In genomic region chr3:147422934-147423599, GRCh38 we compare ENCODE assay signal across 22 cellular contexts. TPM values are rescaled to one million over a fixed set of nuclear protein-coding genes. Genes with fewer than 3 reads are reported as not detected.
DNase-seq lines count a peak whose midpoint lies in the region; FAIRE-seq and TF ChIP-seq lines count a peak whose summit lies in the region.
"Had no signal": no experiment of that assay in that cellular context is flagged by ENCODE, and none has a peak within 500 bp of the region (broad histone marks: within the 10 kb centered on the region; RNA-seq: fewer than 3 reads in every experiment).

No MANE protein-coding gene starts in this region.

- no peak overlapping the region for H3K27ac Mint-ChIP-seq in neural crest cell (ENCODE audit: unreplicated experiment)
- H3K27ac Mint-ChIP-seq: B cell; stimulated activated effector memory CD8-positive, alpha-beta T cell treated with anti-CD3 and anti-CD28 coated beads, Interleukin-12 subunit alpha, Interleukin-12 subunit beta, amount 100 ng/mL, for 72 hours had no signal

- H3K9me3 Mint-ChIP-seq in neural crest cell = no peaks in the 10 kb centered on the region

- H3K4me1 Mint-ChIP-seq in neural crest cell = peaks cover 44% of the 10 kb centered on the region
- H3K4me1 Mint-ChIP-seq: stimulated activated effector memory CD8-positive, alpha-beta T cell treated with anti-CD3 and anti-CD28 coated beads, Interleukin-12 subunit alpha, Interleukin-12 subunit beta, amount 100 ng/mL, for 72 hours had no signal

- TF ChIP-seq POLR2A in H54 (IDR thresholded peaks at IDR 0.05; ENCODE audit: low read depth, low read length) = no peak

- in situ Hi-C loops in GM13976 (cut with MboI; ENCODE audit: low sequenced_read_pairs, unreplicated experiment) = no loop called here

- DNase-seq in GM13976 (ENCODE audit: low spot score) = peak; percentile 18
- peak; percentile 56 for DNase-seq in NCI-H1105 treated with DMSO at 0.1 percent for 48 hours (lab: John Stamatoyannopoulos, UW)
- DNase-seq in ecto neural progenitor cell (ENCODE audit: low spot score) = peak; percentile 77
- no peak for DNase-seq in neural crest cell (ENCODE audit: low read depth, low spot score)
- DNase-seq in NCI-H187 (lab: John Stamatoyannopoulos, UW) = no peak
- no peak for DNase-seq in H54 (ENCODE audit: insufficient read length, low spot score)
- no peak for DNase-seq in hepatic stellate cell (ENCODE audit: low spot score)
- DNase-seq in NCI-H2107 (lab: John Stamatoyannopoulos, UW) = no peak
- DNase-seq: activated CD8-positive, alpha-beta memory T cell treated with anti-CD3 and anti-CD28 coated beads, Interleukin-2, amount 50 U/mL, for 4 hours; DMS79 treated with DMSO at 0.1 percent for 48 hours; foreskin melanocyte; Kasumi-1; NCI-H2081; NK-92 treated with Interleukin-12 subunit alpha and Interleukin-12 subunit beta, amount 100 ng/mL, for 24 hours; stimulated activated CD4-positive, alpha-beta T cell treated with anti-CD3 and anti-CD28 coated beads, Interleukin-4, amount 100 ng/mL, for 24 hours; uterus had no signal

- no peak for FAIRE-seq in H54 (lab: Jason Lieb, UNC)
- FAIRE-seq: GM12892 had no signal

- TF ChIP-seq CTCF in GM13976 (IDR thresholded peaks at IDR 0.05; ENCODE audit: borderline replicate concordance, control extremely low read depth, extremely low read depth, insufficient read depth, missing control alignments) = no peak
- no peak for TF ChIP-seq CTCF in neural crest cell (conservative IDR thresholded peaks at IDR 0.05)

- peaks cover 96% of the 10 kb centered on the region for H3K27me3 Mint-ChIP-seq in neural crest cell (ENCODE audit: low read depth)

- no peaks in the 10 kb centered on the region for H3K36me3 Mint-ChIP-seq in neural crest cell (ENCODE audit: low read depth)
- H3K36me3 Mint-ChIP-seq: stimulated activated effector memory CD8-positive, alpha-beta T cell treated with anti-CD3 and anti-CD28 coated beads, Interleukin-12 subunit alpha, Interleukin-12 subunit beta, amount 100 ng/mL, for 72 hours had no signal

- peak overlapping the region; percentile 85 for H3K4me3 Mint-ChIP-seq in neural crest cell
- H3K4me3 Mint-ChIP-seq: B cell; stimulated activated effector memory CD8-positive, alpha-beta T cell treated with anti-CD3 and anti-CD28 coated beads, Interleukin-12 subunit alpha, Interleukin-12 subunit beta, amount 100 ng/mL, for 72 hours had no signal

RNA-seq across cellular contexts. Expression of gene ZIC1, which starts 13.9 kb away (rescaled TPM):
- total RNA-seq in neural crest cell = 54.3 and 64.5 TPM in 2 replicates
- total RNA-seq: B cell, dermis microvascular lymphatic vessel endothelial cell, kidney epithelial cell, uterus had no signal

RNA-seq across cellular contexts. Expression of gene ZIC4, which starts 16.7 kb away (rescaled TPM):
- total RNA-seq in neural crest cell = 4.5 and 6.1 TPM in 2 replicates
- total RNA-seq: B cell, dermis microvascular lymphatic vessel endothelial cell, kidney epithelial cell, right atrium auricular region, uterus had no signal

Comparison
In these comparisons a context has a peak if more than half of its experiments do, and no peak if none do; other contexts are left out.
1. DNase-seq: peak in GM13976 (single experiment), NCI-H1105 treated with DMSO at 0.1 percent for 48 hours (single experiment) and ecto neural progenitor cell (single experiment); none in neural crest cell (single experiment), NCI-H187 (0 of 2), H54 (single experiment), hepatic stellate cell (single experiment) and NCI-H2107 (single experiment).